ENCODE assay signal across 9 cellular contexts in the genomic region with DNA sequence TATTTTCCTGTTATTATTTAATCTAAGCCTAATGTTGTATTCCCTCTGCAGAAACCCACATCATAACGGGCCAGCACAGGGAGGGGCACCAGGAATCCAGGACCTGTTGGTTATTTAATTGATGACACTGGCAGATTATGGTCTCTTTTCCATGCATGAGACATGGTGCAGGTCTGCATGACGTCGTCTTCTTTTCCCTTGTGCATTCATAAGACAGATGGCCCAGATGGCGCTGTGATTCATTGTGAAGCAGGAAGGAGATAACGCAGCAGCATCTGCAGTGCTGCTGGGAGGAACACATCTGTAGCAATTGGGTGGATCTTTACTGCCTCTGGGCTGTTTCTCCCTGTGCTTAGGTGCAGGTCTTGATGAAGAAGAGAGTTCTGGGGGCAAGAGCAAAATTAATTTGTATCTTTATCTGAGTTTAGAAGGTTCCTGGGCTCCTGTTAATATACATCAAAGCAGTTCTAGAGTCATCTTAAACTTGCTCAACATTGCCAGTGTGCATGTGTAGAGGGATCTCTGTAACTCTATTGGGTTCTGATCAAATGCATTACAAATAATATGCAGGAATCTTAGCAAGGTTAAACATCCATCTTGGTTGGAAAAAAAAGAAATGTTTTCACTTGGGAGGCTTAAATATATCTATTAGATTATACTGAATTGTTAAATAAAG.
A peak's percentile ranks its signal among the peaks of the same experiment; 100 is the strongest.
DNase-seq lines count a peak whose midpoint lies in the region; ATAC-seq and TF ChIP-seq lines count a peak whose summit lies in the region.
"Had no signal": no experiment of that assay in that cellular context is flagged by ENCODE, and none has a peak within 500 bp of the region (broad histone marks: within the 10 kb centered on the region; RNA-seq: fewer than 3 reads in every experiment).

No MANE protein-coding gene starts in this region.

- H3K27ac ChIP-seq in AG04450 (ENCODE audit: low read depth, low read length) (peak overlapping the region; percentile 54), fibroblast of lung (ENCODE audit: insufficient read depth, low read length) (peak overlapping the region; percentile 9)

- H3K79me2 ChIP-seq in fibroblast of lung (ENCODE audit: control insufficient read depth, insufficient read depth, low read length), result no peaks in the 10 kb centered on the region

- DNase-seq in AG04450 (ENCODE audit: low read depth, low spot score), result peak; percentile 78
- peak; percentile 73 for DNase-seq in NCI-H1694 (lab: John Stamatoyannopoulos, UW)
- DNase-seq in fibroblast of lung (ENCODE audit: low read depth in 2 of 2), result peak; percentile 81 to 97
- DNase-seq in progenitor cell of endocrine pancreas (ENCODE audit: low spot score, unreplicated experiment), result no peak
- DNase-seq in natural killer cell, result no peak
- no peak for DNase-seq in AML-193 (lab: John Stamatoyannopoulos, UW)
- DNase-seq in inferior parietal cortex (ENCODE audit: extremely low spot score), result no peak

- H3K4me1 Mint-ChIP-seq in progenitor cell of endocrine pancreas (ENCODE audit: low read depth) (peaks cover 19% of the 10 kb centered on the region), natural killer cell (no peaks in the 10 kb centered on the region)
- H3K4me1 Mint-ChIP-seq: nephron had no signal

- H3K27me3 ChIP-seq in AG04450 (ENCODE audit: control insufficient read depth, insufficient read depth, low read length) (no peaks in the 10 kb centered on the region), fibroblast of lung (ENCODE audit: control insufficient read depth, insufficient read depth, low read length) (no peaks in the 10 kb centered on the region)

- no peaks in the 10 kb centered on the region for H3K9me3 Mint-ChIP-seq in progenitor cell of endocrine pancreas (ENCODE audit: low read depth)
- no peaks in the 10 kb centered on the region for H3K9me3 Mint-ChIP-seq in natural killer cell

- H3K9me3 ChIP-seq in AG04450 (ENCODE audit: control insufficient read depth, insufficient read depth, low read length) (no peaks in the 10 kb centered on the region), fibroblast of lung (ENCODE audit: control insufficient read depth, insufficient read depth, low read depth, low read length) (no peaks in the 10 kb centered on the region)

- H3K4me2 ChIP-seq in fibroblast of lung (ENCODE audit: extremely low read depth, insufficient read depth, low read length), result no peak overlapping the region

- H3K27me3 Mint-ChIP-seq in progenitor cell of endocrine pancreas (no peaks in the 10 kb centered on the region), natural killer cell (ENCODE audit: low read depth in 2 of 2) (no peaks in the 10 kb centered on the region)

- CTCF ChIA-PET in AG04450 (lab: Charles Lee), result no interaction called here

- peak; percentile 18; the same call in 1 of the 2 replicates for TF ChIP-seq CTCF in AG04450 (IDR thresholded peaks at IDR 0.05; ENCODE audit: low read depth, low read length)
- no peak for TF ChIP-seq CTCF in fibroblast of lung (conservative IDR thresholded peaks at IDR 0.05 in 1 of 2, IDR thresholded peaks at IDR 0.05 in 1 of 2; ENCODE audit: low read depth in 1 of 2, low read length in 2 of 2)
- TF ChIP-seq CTCF in progenitor cell of endocrine pancreas (IDR thresholded peaks at IDR 0.05; ENCODE audit: unreplicated experiment), result no peak
- no peak for TF ChIP-seq CTCF in natural killer cell (IDR thresholded peaks at IDR 0.05)

- no peaks in the 10 kb centered on the region for H3K36me3 ChIP-seq in fibroblast of lung (ENCODE audit: control insufficient read depth, insufficient read depth, low read length)

- H3K4me3 ChIP-seq in AG04450 (ENCODE audit: low read depth, low read length) (no peak overlapping the region), fibroblast of lung (replicated peaks in 1 of 4; ENCODE audit: control extremely low read depth in 1 of 4, insufficient read depth in 1 of 4, low read depth in 3 of 4, low read length in 4 of 4) (no peak overlapping the region)

- no peaks in the 10 kb centered on the region for H4K20me1 ChIP-seq in fibroblast of lung (ENCODE audit: control insufficient read depth, extremely low read depth, insufficient read depth, low read length)

- intact Hi-C loops in natural killer cell (cut with micrococcal nuclease), result no loop called here

- H3K4me3 Mint-ChIP-seq in progenitor cell of endocrine pancreas (ENCODE audit: low read depth) (no peak overlapping the region), natural killer cell (no peak overlapping the region)
- H3K4me3 Mint-ChIP-seq: nephron had no signal

- no peak overlapping the region for H3K27ac Mint-ChIP-seq in progenitor cell of endocrine pancreas
- no peak overlapping the region for H3K27ac Mint-ChIP-seq in natural killer cell
- H3K27ac Mint-ChIP-seq: nephron had no signal

- H3K36me3 Mint-ChIP-seq in progenitor cell of endocrine pancreas (ENCODE audit: insufficient read depth) (no peaks in the 10 kb centered on the region), natural killer cell (no peaks in the 10 kb centered on the region)

- peaks cover 12% of the 10 kb centered on the region for H3K4me1 ChIP-seq in fibroblast of lung (ENCODE audit: control insufficient read depth, extremely low read depth, insufficient read depth, low read length)

- no peak overlapping the region for H2AFZ ChIP-seq in fibroblast of lung (ENCODE audit: low read length)

- H3K9ac ChIP-seq in fibroblast of lung (ENCODE audit: insufficient read depth, low read length), result no peak overlapping the region

- ATAC-seq in GM18873 (IDR thresholded peaks at IDR 0.05; ENCODE audit: low FRiP score, unreplicated experiment) (peak; percentile 55), natural killer cell (no peak)

- POLR2A ChIA-PET in AG04450 (lab: Yijun Ruan, JAX), result no interaction called here

Comparison
In these comparisons a context has a peak if more than half of its experiments do, and no peak if none do; other contexts are left out.
1. DNase-seq: peak in AG04450 (single experiment), NCI-H1694 (single experiment) and fibroblast of lung (2 of 2); none in progenitor cell of endocrine pancreas (single experiment), natural killer cell (single experiment), AML-193 (0 of 2) and inferior parietal cortex (single experiment).